18 cellular contexts compared by ENCODE assay signal in genomic region chr1:214451591-214451990, GRCh38.
DNase-seq lines count a peak whose midpoint lies in the region; ATAC-seq lines count a peak whose summit lies in the region.
"Had no signal": no experiment of that assay in that cellular context is flagged by ENCODE, and none has a peak within 500 bp of the region (broad histone marks: within the 10 kb centered on the region; RNA-seq: fewer than 3 reads in every experiment).

No MANE protein-coding gene starts in this region.

- no peaks in the 10 kb centered on the region for H3K9me3 ChIP-seq in mesenchymal stem cell (ENCODE audit: control insufficient read depth, low read length)
- H3K9me3 ChIP-seq: gastroesophageal sphincter had no signal

- H3K9ac ChIP-seq in mesenchymal stem cell (ENCODE audit: low read length) = no peak overlapping the region
- H3K9ac ChIP-seq: neural progenitor cell had no signal

- H3K23ac ChIP-seq in mesenchymal stem cell (ENCODE audit: low read length in 2 of 2) = no peak overlapping the region

- H3K4ac ChIP-seq in mesenchymal stem cell (ENCODE audit: low read depth in 1 of 2, low read length in 2 of 2) = no peak overlapping the region

- peaks cover 17% of the 10 kb centered on the region for H3K4me1 ChIP-seq in mesenchymal stem cell (ENCODE audit: control insufficient read depth, insufficient read depth, low read depth, low read length)

- H2BK15ac ChIP-seq in mesenchymal stem cell (ENCODE audit: low read depth, poor library complexity, severe bottlenecking) = no peak overlapping the region

- H2BK5ac ChIP-seq in mesenchymal stem cell (ENCODE audit: low read depth, low read length, poor library complexity, severe bottlenecking) = no peak overlapping the region

- H3K4me3 ChIP-seq in mesenchymal stem cell (ENCODE audit: insufficient read depth in 1 of 2, low read depth in 1 of 2, low read length in 2 of 2) = no peak overlapping the region
- H3K4me3 ChIP-seq: cardiac muscle cell, gastroesophageal sphincter, neural progenitor cell had no signal

- peak overlapping the region; percentile 84 for H3K27ac ChIP-seq in mesenchymal stem cell (ENCODE audit: low read length, poor library complexity, severe bottlenecking)
- H3K27ac ChIP-seq: 22Rv1, cardiac muscle cell, gastroesophageal sphincter, neural progenitor cell, WERI-Rb-1 had no signal

- no peak overlapping the region for H3K4me2 ChIP-seq in mesenchymal stem cell (ENCODE audit: low read length, poor library complexity, severe bottlenecking)
- H3K4me2 ChIP-seq: neural progenitor cell had no signal

- WGBS in mesenchymal stem cell = 97% methylated on average over 4 of the region's 4 CpGs

- peaks cover 8 to 13% of the 10 kb centered on the region in 2 experiments for H3K36me3 ChIP-seq in mesenchymal stem cell (ENCODE audit: control insufficient read depth in 1 of 2, insufficient read depth in 2 of 2, low read depth in 1 of 2, low read length in 2 of 2)
- H3K36me3 ChIP-seq: cardiac muscle cell, neural progenitor cell, WERI-Rb-1 had no signal

- no peak for ATAC-seq in HG03039 (IDR thresholded peaks at IDR 0.05; ENCODE audit: unreplicated experiment)
- ATAC-seq: gastroesophageal sphincter had no signal

- DNase-seq in DMS 273 (lab: John Stamatoyannopoulos, UW; ENCODE audit: unreplicated experiment) (peak; percentile 39), DMS 273 treated with DMSO at 0.1 percent for 48 hours (lab: John Stamatoyannopoulos, UW) (no peak), AG08395 (ENCODE audit: low spot score) (peak; percentile 60), mesenchymal stem cell (no peak), Kasumi-1 (lab: John Stamatoyannopoulos, UW) (no peak), amygdala (lab: John Stamatoyannopoulos, UW) (no peak)
- DNase-seq in activated T-cell treated with anti-CD3 and anti-CD28 coated beads, Interleukin-2, amount 50 U/mL, for 48 hours = peak; percentile 45 to 58
- DNase-seq: activated gamma-delta T cell, DMS79 treated with DMSO at 0.1 percent for 48 hours, MM.1S, NCI-H748 treated with DMSO at 0.1 percent for 48 hours, retina, WERI-Rb-1 had no signal

- H3K79me1 ChIP-seq in mesenchymal stem cell (replicated peaks; ENCODE audit: low read length, poor library complexity, severe bottlenecking) = no peaks in the 10 kb centered on the region

- no peak overlapping the region for H2AK5ac ChIP-seq in mesenchymal stem cell (ENCODE audit: low read length, severe bottlenecking)

- no peak overlapping the region for H3K14ac ChIP-seq in mesenchymal stem cell (ENCODE audit: low read length in 2 of 2)

- no peak overlapping the region for H2BK120ac ChIP-seq in mesenchymal stem cell (ENCODE audit: low read depth, low read length)

- no peak overlapping the region for H4K8ac ChIP-seq in mesenchymal stem cell (ENCODE audit: low read length)

- no peak overlapping the region for H2AFZ ChIP-seq in mesenchymal stem cell (ENCODE audit: low read depth, low read length)
- H2AFZ ChIP-seq: neural progenitor cell had no signal

- no peak overlapping the region for H2BK12ac ChIP-seq in mesenchymal stem cell (ENCODE audit: low read length in 2 of 2)

- H4K91ac ChIP-seq in mesenchymal stem cell (ENCODE audit: low read length) = no peak overlapping the region

- no peak overlapping the region for H3K18ac ChIP-seq in mesenchymal stem cell (ENCODE audit: low read depth in 1 of 2, low read length in 2 of 2)

- H3K27me3 ChIP-seq in mesenchymal stem cell (ENCODE audit: control insufficient read depth in 1 of 2, insufficient read depth in 1 of 2, low read length in 2 of 2) = no peaks in the 10 kb centered on the region
- H3K27me3 ChIP-seq: cardiac muscle cell, gastroesophageal sphincter, neural progenitor cell had no signal

Comparison
In these comparisons a context has a peak if more than half of its experiments do, and no peak if none do; other contexts are left out.
1. DNase-seq: peak in DMS 273 (single experiment), AG08395 (single experiment) and activated T-cell treated with anti-CD3 and anti-CD28 coated beads, Interleukin-2, amount 50 U/mL, for 48 hours (2 of 2); none in DMS 273 treated with DMSO at 0.1 percent for 48 hours (single experiment), mesenchymal stem cell (single experiment), Kasumi-1 (0 of 2) and amygdala (0 of 56).